23 cellular contexts compared by ENCODE assay signal in the genomic region with DNA sequence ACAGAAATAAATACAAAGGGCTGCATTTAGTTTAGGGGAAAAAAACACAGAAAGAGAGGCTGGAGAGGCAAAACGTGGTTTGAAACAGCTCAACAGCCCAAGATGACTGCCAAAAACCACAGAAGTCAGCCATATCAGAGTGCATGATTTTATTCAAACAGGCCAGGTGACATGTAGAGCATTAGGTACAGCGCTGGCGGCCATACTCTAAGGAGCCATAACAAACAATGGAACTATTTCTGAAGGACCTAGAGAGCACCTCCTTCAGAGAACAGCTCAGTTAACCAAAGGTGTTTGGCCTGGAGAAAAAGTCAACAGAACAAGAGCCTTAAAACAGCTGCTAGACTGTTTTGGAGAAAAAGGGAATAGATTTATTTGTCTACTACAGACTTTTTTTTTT. TPM values are rescaled to one million over a fixed set of nuclear protein-coding genes. Genes with fewer than 3 reads are reported as not detected.
DNase-seq lines count a peak whose midpoint lies in the region; ATAC-seq and TF ChIP-seq lines count a peak whose summit lies in the region.
"Had no signal": no experiment of that assay in that cellular context is flagged by ENCODE, and none has a peak within 500 bp of the region (broad histone marks: within the 10 kb centered on the region; RNA-seq: fewer than 3 reads in every experiment).

No MANE protein-coding gene starts in this region.

- H3K4me3 ChIP-seq in SK-N-SH (ENCODE audit: low read depth in 2 of 2, low read length in 1 of 2) (no peak overlapping the region), GM23248 (no peak overlapping the region)
- H3K4me3 ChIP-seq: A549; BLaER1 treated with 17β-estradiol and CSF1 and Interleukin-3, amounts not matched to agents 10 nM and 100 nM; cardiac muscle cell; spleen; vagina had no signal

- no peak overlapping the region for H2AFZ ChIP-seq in SK-N-SH (ENCODE audit: low read depth)
- no peak overlapping the region for H2AFZ ChIP-seq in GM23248

- H3K4me3 Mint-ChIP-seq in activated naive CD8-positive, alpha-beta T cell, result peak overlapping the region; percentile 69
- H3K4me3 Mint-ChIP-seq in neural crest cell, result peak overlapping the region; percentile 66
- H3K4me3 Mint-ChIP-seq: activated CD4-positive, alpha-beta T cell treated with anti-CD3 and anti-CD28 coated beads, Interleukin-2, amount 10 ng/mL, durations not matched to agents 7 days and 5 days had no signal

- peaks cover 7 to 11% of the 10 kb centered on the region in 2 experiments; a peak in 3 of 4 replicates for H3K4me1 ChIP-seq in SK-N-SH (ENCODE audit: control insufficient read depth in 1 of 2, insufficient read depth in 2 of 2, low read depth in 1 of 2, low read length in 1 of 2)
- H3K4me1 ChIP-seq in GM23248 (ENCODE audit: insufficient read depth), result peaks cover 29% of the 10 kb centered on the region

- H3K79me2 ChIP-seq in SK-N-SH (ENCODE audit: insufficient read depth) (peaks cover 26% of the 10 kb centered on the region), GM23248 (ENCODE audit: insufficient read depth) (peaks cover 25% of the 10 kb centered on the region)

- POLR2A ChIA-PET in SK-N-SH (lab: Yijun Ruan, JAX), result no interaction called here

- H3K9me3 ChIP-seq in SK-N-SH (no peaks in the 10 kb centered on the region), GM23248 (ENCODE audit: low read depth) (no peaks in the 10 kb centered on the region)
- H3K9me3 ChIP-seq: A549, spleen, vagina had no signal

- CTCF ChIA-PET in SK-N-SH (lab: Yijun Ruan, JAX), result interaction anchor here (0.8 to 1.2 kb wide), 3 partner anchors 16 to 765 kb away, joined by 3 to 9 read pairs (median 5); no protein-coding TSS in a partner anchor

- H4K20me1 ChIP-seq in SK-N-SH (ENCODE audit: insufficient read depth) (no peaks in the 10 kb centered on the region), GM23248 (ENCODE audit: insufficient read depth) (no peaks in the 10 kb centered on the region)
- H4K20me1 ChIP-seq: BLaER1 treated with 17β-estradiol and CSF1 and Interleukin-3, amounts not matched to agents 10 nM and 100 nM had no signal

- H3K27me3 ChIP-seq in SK-N-SH (ENCODE audit: insufficient read depth), result no peaks in the 10 kb centered on the region
- H3K27me3 ChIP-seq in GM23248 (replicated peaks; ENCODE audit: insufficient read depth), result no peaks in the 10 kb centered on the region
- H3K27me3 ChIP-seq: BLaER1 treated with 17β-estradiol and CSF1 and Interleukin-3, amounts not matched to agents 10 nM and 100 nM; cardiac muscle cell; spleen; vagina had no signal

- H3K27me3 Mint-ChIP-seq in activated naive CD8-positive, alpha-beta T cell, result no peaks in the 10 kb centered on the region
- peaks cover 3% of the 10 kb centered on the region for H3K27me3 Mint-ChIP-seq in neural crest cell (ENCODE audit: low read depth)
- H3K27me3 Mint-ChIP-seq: activated CD4-positive, alpha-beta T cell treated with anti-CD3 and anti-CD28 coated beads, Interleukin-2, amount 10 ng/mL, durations not matched to agents 7 days and 5 days; T-cell had no signal

- H3F3A ChIP-seq in SK-N-SH (replicated peaks; ENCODE audit: insufficient read depth) (peaks cover 26% of the 10 kb centered on the region), GM23248 (ENCODE audit: insufficient read depth) (peaks cover 17% of the 10 kb centered on the region)

- in situ Hi-C loops in GM23248 (cut with MboI), result no loop called here
- in situ Hi-C loops in KBM-7 (cut with MboI; ENCODE audit: low pct_unique_long_range_greater_than_20kb, low sequenced_read_pairs), result no loop called here

- H3K27ac ChIP-seq in SK-N-SH (ENCODE audit: low read depth in 2 of 2, low read length in 1 of 2) (peak overlapping the region in 1 of 2 experiments; percentile 67; a peak in 2 of 4 replicates), GM23248 (no peak overlapping the region)
- H3K27ac ChIP-seq: A549; BLaER1 treated with 17β-estradiol and CSF1 and Interleukin-3, amounts not matched to agents 10 nM and 100 nM; cardiac muscle cell; spleen; vagina had no signal

- H3K9me2 ChIP-seq in SK-N-SH, result no peaks in the 10 kb centered on the region
- H3K9me2 ChIP-seq in GM23248 (ENCODE audit: insufficient read depth), result no peaks in the 10 kb centered on the region

- no peak for TF ChIP-seq RAD21 in SK-N-SH (IDR thresholded peaks at IDR 0.05; ENCODE audit: low read length)

- TF ChIP-seq EP300 in SK-N-SH (IDR thresholded peaks at IDR 0.05; ENCODE audit: borderline replicate concordance in 1 of 2, low read depth in 1 of 2, low read length in 1 of 2), result no peak

- no peak for DNase-seq in SK-N-SH
- peak; percentile 5 for DNase-seq in GM23248
- no peak for DNase-seq in neural crest cell (ENCODE audit: low read depth, low spot score)
- DNase-seq in DMS153 treated with DMSO at 0.1 percent for 48 hours (lab: John Stamatoyannopoulos, UW; ENCODE audit: unreplicated experiment), result no peak
- DNase-seq in KBM-7, result no peak
- DNase-seq in AG08396 (ENCODE audit: low spot score), result no peak
- DNase-seq: activated CD4-positive, alpha-beta T cell treated with anti-CD3 and anti-CD28 coated beads, Interleukin-2, amount 10 ng/mL, durations not matched to agents 7 days and 5 days; erythroblast; foreskin melanocyte; hippocampal formation; NCI-H1436 treated with DMSO at 0.1 percent for 48 hours; NCI-H524 treated with DMSO at 0.1 percent for 48 hours; spleen; stimulated activated CD4-positive, alpha-beta T cell treated with anti-CD3 and anti-CD28 coated beads, Interleukin-4, amount 100 ng/mL, for 4 hours; T-cell had no signal

- peaks cover 41% of the 10 kb centered on the region for H3K4me1 Mint-ChIP-seq in activated naive CD8-positive, alpha-beta T cell (ENCODE audit: low read depth)
- peaks cover 27% of the 10 kb centered on the region for H3K4me1 Mint-ChIP-seq in neural crest cell

- TF ChIP-seq CTCF in SK-N-SH (IDR thresholded peaks at IDR 0.05), result no peak
- TF ChIP-seq CTCF in neural crest cell (conservative IDR thresholded peaks at IDR 0.05), result no peak

- H3K9ac ChIP-seq in SK-N-SH (peak overlapping the region; percentile 7; the same call in 1 of the 2 replicates), GM23248 (no peak overlapping the region)

- peak overlapping the region; percentile 7 for H3K27ac Mint-ChIP-seq in activated naive CD8-positive, alpha-beta T cell
- no peak overlapping the region for H3K27ac Mint-ChIP-seq in neural crest cell (ENCODE audit: unreplicated experiment)
- H3K27ac Mint-ChIP-seq: activated CD4-positive, alpha-beta T cell treated with anti-CD3 and anti-CD28 coated beads, Interleukin-2, amount 10 ng/mL, durations not matched to agents 7 days and 5 days had no signal

- WGBS in SK-N-SH (ENCODE audit: low lambda C conversion rate), result 82% methylated on average over 3 of the region's 3 CpGs
- 79 to 85% methylated on average over 3 of the region's 3 CpGs for WGBS in GM23248 (ENCODE audit: low coverage in 1 of 2, low lambda C conversion rate in 2 of 2, missing lambda C conversion rate in 2 of 2), 2 experiments

- ATAC-seq in SK-N-SH treated with all-trans-retinoic acid at 6 μM for 48 hours, result no peak
- ATAC-seq: A549, HCT116, Right ventricle myocardium inferior, T-cell had no signal

- no peaks in the 10 kb centered on the region for H3K9me3 Mint-ChIP-seq in activated naive CD8-positive, alpha-beta T cell (ENCODE audit: low read depth)
- no peaks in the 10 kb centered on the region for H3K9me3 Mint-ChIP-seq in neural crest cell
- H3K9me3 Mint-ChIP-seq: activated CD4-positive, alpha-beta T cell treated with anti-CD3 and anti-CD28 coated beads, Interleukin-2, amount 10 ng/mL, durations not matched to agents 7 days and 5 days; T-cell had no signal

- H3K4me2 ChIP-seq in SK-N-SH (peak overlapping the region; percentile 16), GM23248 (ENCODE audit: unreplicated experiment) (peak overlapping the region; percentile 41)

- H3K36me3 Mint-ChIP-seq in activated naive CD8-positive, alpha-beta T cell, result peaks cover 4% of the 10 kb centered on the region
- H3K36me3 Mint-ChIP-seq in neural crest cell (ENCODE audit: low read depth), result peaks cover 5% of the 10 kb centered on the region

- H3K36me3 ChIP-seq in SK-N-SH (replicated peaks in 1 of 2; ENCODE audit: control insufficient read depth in 1 of 2, insufficient read depth in 2 of 2, low read length in 1 of 2), result peaks cover 34 to 36% of the 10 kb centered on the region in 2 experiments
- peaks cover 4% of the 10 kb centered on the region; the same call in 1 of the 2 replicates for H3K36me3 ChIP-seq in GM23248 (ENCODE audit: low read depth)

TF ChIP-seq in SK-N-SH, 30 proteins besides CTCF, POLR2A, EP300 and RAD21 (continues in another document):
- TF ChIP-seq ELF1 (IDR thresholded peaks at IDR 0.05), result no peak
- TF ChIP-seq RCOR1 (IDR thresholded peaks at IDR 0.05; ENCODE audit: low read length), result no peak

TF ChIP-seq in SK-N-SH treated with all-trans-retinoic acid at 6 μM for 48 hours, 23 proteins besides CTCF, POLR2A, EP300 and RAD21 (continues in another document):
- no peak for TF ChIP-seq CSRNP3 (CRISPR knock-in tag; IDR thresholded peaks at IDR 0.05)
- no peak for TF ChIP-seq SNAI2 (CRISPR knock-in tag; IDR thresholded peaks at IDR 0.05)
- no peak for TF ChIP-seq ZFP3 (CRISPR knock-in tag; IDR thresholded peaks at IDR 0.05)

RNA-seq across cellular contexts. Expression of gene THADA, which starts 2.6 kb away (rescaled TPM):
- polyA plus RNA-seq in SK-N-SH (2012; rRNA removed), result 17.1 and 25.6 TPM in 2 replicates
- 10.6 and 14.2 TPM in 2 replicates for polyA plus RNA-seq in SK-N-SH (2012; cell fraction: cytosol; rRNA removed)
- 55.8 and 67.5 TPM in 2 replicates for polyA plus RNA-seq in SK-N-SH (2012; cell fraction: nucleus; rRNA removed)
- 15.2 and 15.8 TPM in 2 replicates for total RNA-seq in GM23248 (2014; rRNA removed; shearing (Covaris generic))
- polyA plus RNA-seq in GM23248 (2016; fragmentation: Nextera tagmentation; extraction: Ambion mirVana), result 11.0 and 14.1 TPM in 2 replicates
- 33.7 and 33.8 TPM in 2 replicates for total RNA-seq in neural crest cell

RNA-seq across cellular contexts. Expression of gene PLEKHH2, which starts 43.8 kb away (rescaled TPM):
- polyA plus RNA-seq in SK-N-SH (2012; rRNA removed), result 1.9 and 3.1 TPM in 2 replicates
- polyA plus RNA-seq in SK-N-SH (2012; cell fraction: cytosol; rRNA removed), result 0.79 and 0.85 TPM in 2 replicates
- polyA plus RNA-seq in SK-N-SH (2012; cell fraction: nucleus; rRNA removed), result 7.0 and 14.4 TPM in 2 replicates
- total RNA-seq in GM23248 (2014; rRNA removed; shearing (Covaris generic)), result 1.6 and 2.2 TPM in 2 replicates
- 0.90 and 1.1 TPM in 2 replicates for polyA plus RNA-seq in GM23248 (2016; fragmentation: Nextera tagmentation; extraction: Ambion mirVana)
- total RNA-seq in neural crest cell, result 1.9 and 2.1 TPM in 2 replicates
